Comparison of ENCODE assay signal across 2 cellular contexts in genomic region chr20:9068896-9069663, GRCh38.
TF ChIP-seq lines count a peak whose summit lies in the region.

TSS of gene PLCB4 (plus strand) at chr20:9069087. CDS start at chr20:9307815, 238,728 bp downstream.

TF ChIP-seq in IMR-90, 13 proteins besides CTCF, POLR2A, EP300 and RAD21:
- TF ChIP-seq MAZ (IDR thresholded peaks at IDR 0.05; ENCODE audit: borderline replicate concordance, low read depth, low read length) (peak; percentile 8; the same call in 1 of the 2 replicates), SMC3 (IDR thresholded peaks at IDR 0.05; ENCODE audit: low read depth, low read length) (no peak)

TF ChIP-seq in SK-N-SH treated with all-trans-retinoic acid at 6 μM for 48 hours, 23 proteins besides CTCF, POLR2A, EP300 and RAD21:
- no peak for TF ChIP-seq ZC3H10 (CRISPR knock-in tag; IDR thresholded peaks at IDR 0.05)
- no peak for TF ChIP-seq ZNF70 (CRISPR knock-in tag; IDR thresholded peaks at IDR 0.05)
- no peak for TF ChIP-seq ZNF8 (CRISPR knock-in tag; IDR thresholded peaks at IDR 0.05)
- TF ChIP-seq CSDC2 (CRISPR knock-in tag; IDR thresholded peaks at IDR 0.05): no peak
- no peak for TF ChIP-seq CSRNP3 (CRISPR knock-in tag; IDR thresholded peaks at IDR 0.05)
- no peak for TF ChIP-seq ZFP30 (CRISPR knock-in tag; IDR thresholded peaks at IDR 0.05)
- TF ChIP-seq ZFP3 (CRISPR knock-in tag; IDR thresholded peaks at IDR 0.05): 0 out of 2 replicates have a peak, but pooled peaks have one; percentile 31
- no peak for TF ChIP-seq TCF4 (CRISPR knock-in tag; IDR thresholded peaks at IDR 0.05; ENCODE audit: borderline replicate concordance)
- TF ChIP-seq CREB5 (CRISPR knock-in tag; IDR thresholded peaks at IDR 0.05; ENCODE audit: low read depth): no peak
- TF ChIP-seq, protein P1, sequence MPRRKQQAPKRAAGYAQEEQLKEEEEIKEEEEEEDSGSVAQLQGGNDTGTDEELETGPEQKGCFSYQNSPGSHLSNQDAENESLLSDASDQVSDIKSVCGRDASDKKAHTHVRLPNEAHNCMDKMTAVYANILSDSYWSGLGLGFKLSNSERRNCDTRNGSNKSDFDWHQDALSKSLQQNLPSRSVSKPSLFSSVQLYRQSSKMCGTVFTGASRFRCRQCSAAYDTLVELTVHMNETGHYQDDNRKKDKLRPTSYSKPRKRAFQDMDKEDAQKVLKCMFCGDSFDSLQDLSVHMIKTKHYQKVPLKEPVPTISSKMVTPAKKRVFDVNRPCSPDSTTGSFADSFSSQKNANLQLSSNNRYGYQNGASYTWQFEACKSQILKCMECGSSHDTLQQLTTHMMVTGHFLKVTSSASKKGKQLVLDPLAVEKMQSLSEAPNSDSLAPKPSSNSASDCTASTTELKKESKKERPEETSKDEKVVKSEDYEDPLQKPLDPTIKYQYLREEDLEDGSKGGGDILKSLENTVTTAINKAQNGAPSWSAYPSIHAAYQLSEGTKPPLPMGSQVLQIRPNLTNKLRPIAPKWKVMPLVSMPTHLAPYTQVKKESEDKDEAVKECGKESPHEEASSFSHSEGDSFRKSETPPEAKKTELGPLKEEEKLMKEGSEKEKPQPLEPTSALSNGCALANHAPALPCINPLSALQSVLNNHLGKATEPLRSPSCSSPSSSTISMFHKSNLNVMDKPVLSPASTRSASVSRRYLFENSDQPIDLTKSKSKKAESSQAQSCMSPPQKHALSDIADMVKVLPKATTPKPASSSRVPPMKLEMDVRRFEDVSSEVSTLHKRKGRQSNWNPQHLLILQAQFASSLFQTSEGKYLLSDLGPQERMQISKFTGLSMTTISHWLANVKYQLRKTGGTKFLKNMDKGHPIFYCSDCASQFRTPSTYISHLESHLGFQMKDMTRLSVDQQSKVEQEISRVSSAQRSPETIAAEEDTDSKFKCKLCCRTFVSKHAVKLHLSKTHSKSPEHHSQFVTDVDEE (CRISPR knock-in tag; IDR thresholded peaks at IDR 0.05): peak; percentile 66; the same call in 1 of the 2 replicates
